22 cellular contexts compared by ENCODE assay signal in genomic region chr10:30178565-30178964, GRCh38.
DNase-seq lines count a peak whose midpoint lies in the region; ATAC-seq and TF ChIP-seq lines count a peak whose summit lies in the region.
"Had no signal": no experiment of that assay in that cellular context is flagged by ENCODE, and none has a peak within 500 bp of the region (broad histone marks: within the 10 kb centered on the region; RNA-seq: fewer than 3 reads in every experiment).

No MANE protein-coding gene starts in this region.

- intact Hi-C loops in spleen (cut with DNase I; ENCODE audit: low total_unique reads) = no loop called here

- H3K4me2 ChIP-seq in osteoblast (ENCODE audit: insufficient read depth, low read length) = peak overlapping the region; percentile 23

- H2AFZ ChIP-seq in osteoblast (ENCODE audit: low read length) = no peak overlapping the region

- H3K27ac ChIP-seq in osteoblast (ENCODE audit: low read depth, low read length) (peak overlapping the region; percentile 10), spleen (no peak overlapping the region)
- H3K27ac ChIP-seq: thyroid gland had no signal

- H3K36me3 ChIP-seq in adipocyte (ENCODE audit: control insufficient read depth, insufficient read depth, low read length, severe bottlenecking) (no peaks in the 10 kb centered on the region), osteoblast (ENCODE audit: insufficient read depth, low read length) (no peaks in the 10 kb centered on the region), spleen (no peaks in the 10 kb centered on the region)
- H3K36me3 ChIP-seq: thyroid gland had no signal

- DNase-seq in GM03348 (ENCODE audit: low spot score) (peak; percentile 37), adipocyte (ENCODE audit: low read depth) (peak; percentile 85), fibroblast of mammary gland (ENCODE audit: low read depth) (peak; percentile 94), osteoblast (ENCODE audit: insufficient read length, low spot score, missing footprints) (no peak), spleen (no peak), C1 segment of cervical spinal cord (lab: John Stamatoyannopoulos, UW) (no peak)
- DNase-seq in activated naive CD4-positive, alpha-beta T cell treated with Interleukin-2 at 50 U/mL for 16 hours = no peak
- DNase-seq: AML-193; cortex of kidney; DMS79; H7; Kasumi-1; kidney glomerular epithelial cell; naive thymus-derived CD4-positive, alpha-beta T cell; NCI-H1092 treated with DMSO at 0.1 percent for 48 hours; NCI-H2029 treated with DMSO at 0.1 percent for 48 hours; NCI-H524 treated with DMSO at 0.1 percent for 48 hours; stimulated activated CD4-positive, alpha-beta T cell treated with anti-CD3 and anti-CD28 coated beads, Interleukin-2, amount 100 ng/mL, for 24 hours; stimulated activated naive CD4-positive, alpha-beta T cell; T-cell; thyroid gland had no signal

- H3K4me1 ChIP-seq in adipocyte (ENCODE audit: control insufficient read depth, insufficient read depth, low read length) (peaks cover 28% of the 10 kb centered on the region), osteoblast (ENCODE audit: insufficient read depth, low read length) (peaks cover 46% of the 10 kb centered on the region), spleen (peaks cover 0 to 4% (median 0%) of the 10 kb centered on the region in 6 donors)

- H3K4me3 ChIP-seq in adipocyte (ENCODE audit: low read length) = no peak overlapping the region
- H3K4me3 ChIP-seq in fibroblast of mammary gland (ENCODE audit: control insufficient read depth, low read depth, low read length) = no peak overlapping the region
- H3K4me3 ChIP-seq in osteoblast (ENCODE audit: insufficient read depth, low read length) = no peak overlapping the region
- no peak overlapping the region for H3K4me3 ChIP-seq in spleen
- H3K4me3 ChIP-seq: thyroid gland had no signal

- no peak for TF ChIP-seq CTCF in fibroblast of mammary gland (conservative IDR thresholded peaks at IDR 0.05; ENCODE audit: control insufficient read depth, insufficient read depth, low read depth, low read length)
- no peak for TF ChIP-seq CTCF in osteoblast (IDR thresholded peaks at IDR 0.05; ENCODE audit: extremely low read depth, low read depth, low read length)
- no peak for TF ChIP-seq CTCF in spleen (IDR thresholded peaks at IDR 0.05 in 8 of 11, conservative IDR thresholded peaks at IDR 0.05 in 3 of 11)

- H3K9me3 ChIP-seq in adipocyte (ENCODE audit: control insufficient read depth, low read length) (no peaks in the 10 kb centered on the region), osteoblast (ENCODE audit: low read depth, low read length) (no peaks in the 10 kb centered on the region), spleen (no peaks in the 10 kb centered on the region)
- H3K9me3 ChIP-seq: thyroid gland had no signal

- H4K20me1 ChIP-seq in osteoblast (ENCODE audit: insufficient read depth, low read length) = no peaks in the 10 kb centered on the region

- TF ChIP-seq POLR2A in spleen (IDR thresholded peaks at IDR 0.05) = no peak

- no peaks in the 10 kb centered on the region for H3K79me2 ChIP-seq in osteoblast (ENCODE audit: insufficient read depth, low read length)

- H3K27me3 ChIP-seq in adipocyte (replicated peaks; ENCODE audit: control insufficient read depth, insufficient read depth, low read length) (no peaks in the 10 kb centered on the region), osteoblast (ENCODE audit: insufficient read depth, low read length) (no peaks in the 10 kb centered on the region), spleen (replicated peaks in 1 of 7) (no peaks in the 10 kb centered on the region)
- H3K27me3 ChIP-seq: thyroid gland had no signal

- no peak for ATAC-seq in HG03039 (IDR thresholded peaks at IDR 0.05; ENCODE audit: unreplicated experiment)
- ATAC-seq: naive thymus-derived CD4-positive, alpha-beta T cell; T-cell had no signal

- no peak overlapping the region for H3K9ac ChIP-seq in adipocyte (ENCODE audit: low read length)

- 52 to 64% (median 54%) methylated on average over 7 of the region's 7 CpGs for WGBS in spleen, 5 donors

Comparison
In these comparisons a context has a peak if more than half of its experiments do, and no peak if none do; other contexts are left out.
1. DNase-seq: peak in GM03348 (single experiment), adipocyte (single experiment) and fibroblast of mammary gland (single experiment); none in osteoblast (single experiment), spleen (single experiment), C1 segment of cervical spinal cord (0 of 14) and activated naive CD4-positive, alpha-beta T cell treated with Interleukin-2 at 50 U/mL for 16 hours (single experiment).